In the genomic region with DNA sequence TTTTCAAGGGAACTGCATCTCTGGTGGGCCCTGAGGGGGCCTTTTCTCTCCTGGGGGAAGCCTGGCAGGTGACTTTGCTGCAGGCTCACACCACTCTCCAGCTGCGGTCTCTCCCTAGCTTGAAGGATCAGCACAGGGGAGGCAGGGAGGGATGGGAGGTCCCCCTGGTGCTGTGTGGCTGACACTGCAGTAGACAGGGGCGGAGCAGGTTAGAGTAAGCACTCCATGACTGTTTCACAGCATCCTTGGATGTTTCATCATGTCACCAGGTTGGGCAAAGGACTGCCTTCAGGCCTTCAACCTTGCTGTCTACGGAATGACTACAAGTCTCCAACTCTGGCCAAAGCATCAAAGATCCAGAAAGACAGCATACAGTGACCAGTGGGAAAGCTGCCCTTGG, we compare ENCODE assay signal across 12 cellular contexts.
DNase-seq lines count a peak whose midpoint lies in the region; ATAC-seq, FAIRE-seq and TF ChIP-seq lines count a peak whose summit lies in the region.
"Had no signal": no experiment of that assay in that cellular context is flagged by ENCODE, and none has a peak within 500 bp of the region (broad histone marks: within the 10 kb centered on the region; RNA-seq: fewer than 3 reads in every experiment).

No MANE protein-coding gene starts in this region.

- H3K9me3 Mint-ChIP-seq in MCF 10A (ENCODE audit: unreplicated experiment) (peaks cover 1% of the 10 kb centered on the region), type B pancreatic cell (no peaks in the 10 kb centered on the region)
- H3K9me3 Mint-ChIP-seq: activated CD4-positive, alpha-beta memory T cell treated with anti-CD3 and anti-CD28 coated beads, Interleukin-2, amount 10 ng/mL, durations not matched to agents 7 days and 5 days had no signal

- POLR2A ChIA-PET in MCF 10A (lab: Yijun Ruan, JAX) = no interaction called here
- POLR2A ChIA-PET in GM12878 (lab: Charles Lee) = no interaction called here

- H3K4me3 Mint-ChIP-seq in MCF 10A (ENCODE audit: unreplicated experiment) (no peak overlapping the region), type B pancreatic cell (no peak overlapping the region)
- H3K4me3 Mint-ChIP-seq: activated CD4-positive, alpha-beta memory T cell treated with anti-CD3 and anti-CD28 coated beads, Interleukin-2, amount 10 ng/mL, durations not matched to agents 7 days and 5 days had no signal

- WGBS in GM12878 (ENCODE audit: insufficient coverage, insufficient replicate concordance, low lambda C conversion rate, missing lambda C conversion rate) = 12% methylated on average over 3 of the region's 3 CpGs

- TF ChIP-seq POLR2A in breast epithelium (IDR thresholded peaks at IDR 0.05) (no peak), GM12878 (IDR thresholded peaks at IDR 0.05; ENCODE audit: low read depth, low read length) (no peak)

- H3K36me3 Mint-ChIP-seq in MCF 10A (ENCODE audit: insufficient read depth, unreplicated experiment) = no peaks in the 10 kb centered on the region
- no peaks in the 10 kb centered on the region for H3K36me3 Mint-ChIP-seq in type B pancreatic cell

- ATAC-seq in GM12878 = 0 out of 3 replicates have a peak, but pooled peaks have one; percentile 55
- ATAC-seq in GM21526 (IDR thresholded peaks at IDR 0.05; ENCODE audit: low FRiP score, unreplicated experiment) = no peak
- ATAC-seq in GM21528 (IDR thresholded peaks at IDR 0.05; ENCODE audit: low FRiP score, unreplicated experiment) = no peak
- ATAC-seq: gastroesophageal sphincter had no signal

- CTCF ChIA-PET in MCF 10A (lab: Yijun Ruan, JAX) = no interaction called here
- CTCF ChIA-PET in GM12878 (lab: Yijun Ruan, JAX) = no interaction called here

- no peaks in the 10 kb centered on the region for H3K4me1 Mint-ChIP-seq in MCF 10A (ENCODE audit: insufficient read depth, unreplicated experiment)
- no peaks in the 10 kb centered on the region for H3K4me1 Mint-ChIP-seq in type B pancreatic cell (ENCODE audit: unreplicated experiment)
- H3K4me1 Mint-ChIP-seq: activated CD4-positive, alpha-beta memory T cell treated with anti-CD3 and anti-CD28 coated beads, Interleukin-2, amount 10 ng/mL, durations not matched to agents 7 days and 5 days had no signal

- intact Hi-C loops in MCF 10A (cut with micrococcal nuclease) (no loop called here), breast epithelium (cut with DNase I; ENCODE audit: low total_unique reads) (no loop called here), GM12878 (cut with micrococcal nuclease; ENCODE audit: unreplicated experiment) (no loop called here)

- H3K4me2 ChIP-seq in Loucy (ENCODE audit: low read depth, low read length, poor library complexity, severe bottlenecking) (no peak overlapping the region), GM12878 (ENCODE audit: control insufficient read depth, insufficient read depth) (no peak overlapping the region)

- no peaks in the 10 kb centered on the region for H4K20me1 ChIP-seq in Loucy (ENCODE audit: insufficient read depth, low read length, poor library complexity, severe bottlenecking)
- H4K20me1 ChIP-seq in GM12878 (ENCODE audit: control insufficient read depth, insufficient read depth) = no peaks in the 10 kb centered on the region

- DNase-seq in MCF 10A (ENCODE audit: unreplicated experiment) (peak; percentile 14), breast epithelium (ENCODE audit: low spot score in 2 of 2) (no peak), GM12878 (ENCODE audit: low read depth, low spot score) (no peak), type B pancreatic cell (ENCODE audit: extremely low spot score, unreplicated experiment) (no peak), C1 segment of cervical spinal cord (lab: John Stamatoyannopoulos, UW) (no peak)
- DNase-seq: activated CD4-positive, alpha-beta memory T cell treated with anti-CD3 and anti-CD28 coated beads, Interleukin-2, amount 10 ng/mL, durations not matched to agents 7 days and 5 days had no signal

- FAIRE-seq in GM12878 (lab: Jason Lieb, UNC) = no peak
- FAIRE-seq: G401.6 had no signal

- H3K79me2 ChIP-seq in Loucy (ENCODE audit: insufficient read depth, low read length) (no peaks in the 10 kb centered on the region), GM12878 (ENCODE audit: control insufficient read depth, insufficient read depth, low read length) (no peaks in the 10 kb centered on the region)

- H3K27ac Mint-ChIP-seq in MCF 10A (ENCODE audit: low read depth, unreplicated experiment) (no peak overlapping the region), type B pancreatic cell (no peak overlapping the region)
- H3K27ac Mint-ChIP-seq: activated CD4-positive, alpha-beta memory T cell treated with anti-CD3 and anti-CD28 coated beads, Interleukin-2, amount 10 ng/mL, durations not matched to agents 7 days and 5 days had no signal

- no peak overlapping the region for H3K9ac ChIP-seq in Loucy (ENCODE audit: low read depth, low read length, poor library complexity, severe bottlenecking)
- no peak overlapping the region for H3K9ac ChIP-seq in GM12878 (ENCODE audit: control insufficient read depth, insufficient read depth, low read length)

- H3K4me3 ChIP-seq in breast epithelium = no peak overlapping the region
- no peak overlapping the region for H3K4me3 ChIP-seq in Loucy (ENCODE audit: low read length, poor library complexity, severe bottlenecking)
- H3K4me3 ChIP-seq in GM12878 = no peak overlapping the region
- H3K4me3 ChIP-seq: gastroesophageal sphincter had no signal

- H2AFZ ChIP-seq in Loucy (ENCODE audit: low read length) = no peak overlapping the region
- no peak overlapping the region for H2AFZ ChIP-seq in GM12878 (ENCODE audit: control insufficient read depth, low read depth, low read length)

- H3K9me3 ChIP-seq in breast epithelium = no peaks in the 10 kb centered on the region
- no peaks in the 10 kb centered on the region for H3K9me3 ChIP-seq in Loucy (ENCODE audit: insufficient read depth, low read depth, low read length)
- H3K9me3 ChIP-seq in GM12878 (replicated peaks; ENCODE audit: control insufficient read depth, insufficient read depth, low read length) = no peaks in the 10 kb centered on the region
- H3K9me3 ChIP-seq: gastroesophageal sphincter had no signal

- BruUV-seq in MCF 10A (replicated peaks; lab: Mats Ljungman, UMichigan) (no TSS peak), GM12878 (replicated peaks; lab: Mats Ljungman, UMichigan) (no TSS peak)

- no peaks in the 10 kb centered on the region for H3K9me2 ChIP-seq in Loucy (replicated peaks; ENCODE audit: low read depth, low read length)

- TF ChIP-seq EP300 in GM12878 (IDR thresholded peaks at IDR 0.05; ENCODE audit: borderline replicate concordance in 1 of 2, control insufficient read depth in 1 of 2, low read depth in 2 of 2, low read length in 2 of 2) = no peak

- H3K27ac ChIP-seq in breast epithelium (no peak overlapping the region), GM12878 (ENCODE audit: control insufficient read depth, insufficient read depth) (no peak overlapping the region)
- H3K27ac ChIP-seq: gastroesophageal sphincter, HL-60 had no signal

- H3K27me3 Mint-ChIP-seq in MCF 10A (ENCODE audit: insufficient read depth, unreplicated experiment) (peaks cover 24% of the 10 kb centered on the region), type B pancreatic cell (peaks cover 23% of the 10 kb centered on the region)
- H3K27me3 Mint-ChIP-seq: activated CD4-positive, alpha-beta memory T cell treated with anti-CD3 and anti-CD28 coated beads, Interleukin-2, amount 10 ng/mL, durations not matched to agents 7 days and 5 days had no signal

- 0 out of 2 replicates have a peak, but pooled peaks have one; percentile 12 for TF ChIP-seq RAD21 in GM12878 (IDR thresholded peaks at IDR 0.05; ENCODE audit: insufficient read depth, low read depth, low read length)

- H3K27me3 ChIP-seq in breast epithelium = no peaks in the 10 kb centered on the region
- H3K27me3 ChIP-seq in Loucy (ENCODE audit: insufficient read depth, low read length, poor library complexity, severe bottlenecking) = no peaks in the 10 kb centered on the region
- H3K27me3 ChIP-seq in GM12878 (replicated peaks in 1 of 2; ENCODE audit: control insufficient read depth in 2 of 2, insufficient read depth in 2 of 2, low read length in 1 of 2) = no peaks in the 10 kb centered on the region
- H3K27me3 ChIP-seq: gastroesophageal sphincter had no signal

- RAD21 ChIA-PET in GM12878 (lab: Charles Lee; ENCODE audit: unreplicated experiment) = no interaction called here

- no peaks in the 10 kb centered on the region for H3F3A ChIP-seq in Loucy (ENCODE audit: low read depth)

- in situ Hi-C loops in GM12878 (cut with MboI) = no loop called here

- SMC1A ChIA-PET in GM12878 (lab: Charles Lee; ENCODE audit: uncharacterized antibody, unreplicated experiment) = no interaction called here

- H3K4me1 ChIP-seq in breast epithelium = no peaks in the 10 kb centered on the region
- H3K4me1 ChIP-seq in Loucy (ENCODE audit: insufficient read depth, low read length, poor library complexity, severe bottlenecking) = no peaks in the 10 kb centered on the region
- no peaks in the 10 kb centered on the region for H3K4me1 ChIP-seq in GM12878 (ENCODE audit: control insufficient read depth, insufficient read depth, low read length)
- H3K4me1 ChIP-seq: gastroesophageal sphincter had no signal

- H3K36me3 ChIP-seq in breast epithelium (no peaks in the 10 kb centered on the region), Loucy (ENCODE audit: insufficient read depth, low read length) (no peaks in the 10 kb centered on the region), GM12878 (ENCODE audit: control insufficient read depth in 2 of 2, insufficient read depth in 2 of 2, low read length in 1 of 2) (no peaks in the 10 kb centered on the region)
- H3K36me3 ChIP-seq: gastroesophageal sphincter had no signal

- TF ChIP-seq CTCF in MCF 10A (IDR thresholded peaks at IDR 0.05; ENCODE audit: unreplicated experiment) (no peak), breast epithelium (IDR thresholded peaks at IDR 0.05) (no peak), Loucy (conservative IDR thresholded peaks at IDR 0.05; ENCODE audit: low read length) (0 out of 2 replicates have a peak, but pooled peaks have one; percentile 27), GM12878 (IDR thresholded peaks at IDR 0.05 in 2 of 3, conservative IDR thresholded peaks at IDR 0.05 in 1 of 3; ENCODE audit: control insufficient read depth in 2 of 3, extremely low read depth in 1 of 3, insufficient read depth in 1 of 3, low read depth in 3 of 3, low read length in 3 of 3) (peak in 1 of 3 experiments; percentile 6; a peak in 1 of 6 replicates), type B pancreatic cell (conservative IDR thresholded peaks at IDR 0.05) (peak; percentile 62)

TF ChIP-seq in GM12878, 131 proteins besides CTCF, POLR2A, EP300 and RAD21 (continues in another document):
- TF ChIP-seq HDAC6 (IDR thresholded peaks at IDR 0.05; ENCODE audit: unreplicated experiment) = no peak
- no peak for TF ChIP-seq NRF1 (conservative IDR thresholded peaks at IDR 0.05; ENCODE audit: low read depth, low read length)

Comparison
In these comparisons a context has a peak if more than half of its experiments do, and no peak if none do; other contexts are left out.
1. CTCF ChIP-seq: peak in Loucy (single experiment) and type B pancreatic cell (single experiment); none in MCF 10A (single experiment) and breast epithelium (0 of 3).